Comparison of ENCODE assay signal across 8 cellular contexts in the genomic region with DNA sequence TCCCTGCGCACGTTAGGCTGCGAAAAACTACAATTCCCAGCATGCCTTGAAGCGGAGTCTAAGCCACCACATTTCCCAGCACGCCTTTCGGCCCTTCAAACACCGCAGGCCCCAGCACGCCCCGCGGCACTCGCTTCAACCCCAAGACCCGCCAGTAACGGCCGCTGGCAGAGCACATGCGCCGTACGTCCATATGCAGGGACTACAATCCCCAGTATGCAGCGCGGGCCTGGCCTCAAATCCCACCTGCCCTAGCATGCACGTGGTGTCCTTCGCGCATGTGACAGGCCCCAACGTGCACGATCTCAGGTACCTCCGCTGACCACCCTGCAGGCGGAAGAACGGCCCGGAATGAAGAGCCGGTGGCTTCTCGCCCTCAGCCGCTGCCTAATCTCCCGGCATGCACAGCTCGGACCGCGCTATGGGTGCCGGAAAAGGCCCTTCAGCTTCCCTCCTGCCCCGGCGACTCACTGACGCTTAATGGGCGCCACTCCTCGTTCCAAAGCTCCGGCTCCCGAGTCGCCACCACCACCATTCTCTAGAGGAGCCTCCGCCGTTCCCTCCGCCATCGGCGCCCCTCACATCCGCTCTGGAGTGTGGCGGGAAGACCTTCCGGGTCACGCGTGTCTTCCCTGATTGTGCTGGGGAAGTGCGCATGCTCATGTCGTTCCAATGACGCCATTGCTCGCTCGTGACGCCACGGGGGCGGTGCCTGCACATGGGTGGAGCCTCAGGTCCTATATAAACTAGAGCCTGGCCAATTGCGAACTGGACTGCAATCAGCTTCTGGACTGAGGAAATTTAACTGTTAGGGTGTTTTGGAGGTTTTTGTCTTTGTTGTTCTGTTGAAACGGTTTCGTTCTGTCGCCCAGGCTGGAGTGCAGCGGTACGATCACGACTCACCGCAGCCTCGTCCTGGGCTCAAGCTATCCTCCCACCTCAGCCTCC. TPM values are rescaled to one million over a fixed set of nuclear protein-coding genes. Genes with fewer than 3 reads are reported as not detected.
DNase-seq lines count a peak whose midpoint lies in the region; ATAC-seq and TF ChIP-seq lines count a peak whose summit lies in the region.

TSS of gene DUS3L (minus strand) at position 591 of the 948 bp plus-strand sequence. CDS start at position 569, 22 bp downstream.

- H3K36me3 ChIP-seq in GM06990 (ENCODE audit: control insufficient read depth, insufficient read depth, low read length), result peaks cover 28% of the 10 kb centered on the region
- H3K36me3 ChIP-seq in suprapubic skin, result peaks cover 37% of the 10 kb centered on the region

- peaks cover 15% of the 10 kb centered on the region for H3K36me3 Mint-ChIP-seq in activated naive CD4-positive, alpha-beta T cell treated with anti-CD3 and anti-CD28 coated beads, Interleukin-2, amount 50 U/mL, for 24 hours

- H3K4me1 ChIP-seq in suprapubic skin, result peaks cover 23% of the 10 kb centered on the region

- H3K27ac Mint-ChIP-seq in activated naive CD4-positive, alpha-beta T cell treated with anti-CD3 and anti-CD28 coated beads, Interleukin-2, amount 50 U/mL, for 24 hours, result peak within 1 kb of the TSS; percentile 100

- no peak for TF ChIP-seq EP300 in suprapubic skin (IDR thresholded peaks at IDR 0.05)

- H3K9me3 Mint-ChIP-seq in activated naive CD4-positive, alpha-beta T cell treated with anti-CD3 and anti-CD28 coated beads, Interleukin-2, amount 50 U/mL, for 24 hours, result no peaks in the 10 kb centered on the region

- WGBS in suprapubic skin, result 21% methylated on average over 41 of the region's 71 CpGs

- peak within 1 kb of the TSS; percentile 99 for H3K27ac ChIP-seq in suprapubic skin

- H3K9me3 ChIP-seq in suprapubic skin, result no peaks in the 10 kb centered on the region

- peak within 1 kb of the TSS; percentile 97 for H3K4me3 Mint-ChIP-seq in activated naive CD4-positive, alpha-beta T cell treated with anti-CD3 and anti-CD28 coated beads, Interleukin-2, amount 50 U/mL, for 24 hours

- H3K27me3 Mint-ChIP-seq in activated naive CD4-positive, alpha-beta T cell treated with anti-CD3 and anti-CD28 coated beads, Interleukin-2, amount 50 U/mL, for 24 hours, result no peaks in the 10 kb centered on the region

- ATAC-seq in HG02588 (IDR thresholded peaks at IDR 0.05; ENCODE audit: unreplicated experiment) (peak; percentile 82), SK-N-SH treated with all-trans-retinoic acid at 6 μM for 48 hours (peak; percentile 97)

- peaks cover 11% of the 10 kb centered on the region for H3K4me1 Mint-ChIP-seq in activated naive CD4-positive, alpha-beta T cell treated with anti-CD3 and anti-CD28 coated beads, Interleukin-2, amount 50 U/mL, for 24 hours

- H3K27me3 ChIP-seq in GM06990 (replicated peaks; ENCODE audit: control insufficient read depth, insufficient read depth, low read length) (no peaks in the 10 kb centered on the region), suprapubic skin (no peaks in the 10 kb centered on the region)

- TF ChIP-seq POLR2A in suprapubic skin (IDR thresholded peaks at IDR 0.05), result peak; percentile 50 to 83

- TF ChIP-seq CTCF in GM06990 (IDR thresholded peaks at IDR 0.05; ENCODE audit: insufficient read depth, low read length, poor library complexity, severe bottlenecking) (no peak), suprapubic skin (IDR thresholded peaks at IDR 0.05) (no peak)

- H3K4me3 ChIP-seq in GM06990 (replicated peaks; ENCODE audit: low read depth, low read length) (peak within 1 kb of the TSS; percentile 70), suprapubic skin (peak within 1 kb of the TSS; percentile 95)

- DNase-seq in GM06990 (ENCODE audit: extremely low read depth, insufficient read length) (peak; percentile 95), NCI-H1092 (lab: John Stamatoyannopoulos, UW) (peak; percentile 98), globus pallidus (ENCODE audit: low spot score) (peak; percentile 98), nucleus accumbens (lab: John Stamatoyannopoulos, UW) (peak; percentile 56 to 98 (median 93)), suprapubic skin (ENCODE audit: low spot score in 2 of 2) (peak; percentile 98)

TF ChIP-seq in SK-N-SH treated with all-trans-retinoic acid at 6 μM for 48 hours, 23 proteins besides CTCF, POLR2A, EP300 and RAD21:
- TF ChIP-seq, protein P1, sequence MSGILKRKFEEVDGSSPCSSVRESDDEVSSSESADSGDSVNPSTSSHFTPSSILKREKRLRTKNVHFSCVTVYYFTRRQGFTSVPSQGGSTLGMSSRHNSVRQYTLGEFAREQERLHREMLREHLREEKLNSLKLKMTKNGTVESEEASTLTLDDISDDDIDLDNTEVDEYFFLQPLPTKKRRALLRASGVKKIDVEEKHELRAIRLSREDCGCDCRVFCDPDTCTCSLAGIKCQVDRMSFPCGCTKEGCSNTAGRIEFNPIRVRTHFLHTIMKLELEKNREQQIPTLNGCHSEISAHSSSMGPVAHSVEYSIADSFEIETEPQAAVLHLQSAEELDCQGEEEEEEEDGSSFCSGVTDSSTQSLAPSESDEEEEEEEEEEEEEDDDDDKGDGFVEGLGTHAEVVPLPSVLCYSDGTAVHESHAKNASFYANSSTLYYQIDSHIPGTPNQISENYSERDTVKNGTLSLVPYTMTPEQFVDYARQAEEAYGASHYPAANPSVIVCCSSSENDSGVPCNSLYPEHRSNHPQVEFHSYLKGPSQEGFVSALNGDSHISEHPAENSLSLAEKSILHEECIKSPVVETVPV (CRISPR knock-in tag; IDR thresholded peaks at IDR 0.05), result no peak
- TF ChIP-seq TOX (CRISPR knock-in tag; IDR thresholded peaks at IDR 0.05; ENCODE audit: borderline replicate concordance) (no peak), ZNF565 (CRISPR knock-in tag; conservative IDR thresholded peaks at IDR 0.05; ENCODE audit: low read depth) (no peak), GLIS3 (CRISPR knock-in tag; IDR thresholded peaks at IDR 0.05) (0 out of 2 replicates have a peak, but pooled peaks have one; percentile 54), CSDC2 (CRISPR knock-in tag; IDR thresholded peaks at IDR 0.05) (no peak), ZNF70 (CRISPR knock-in tag; IDR thresholded peaks at IDR 0.05) (no peak), ARNTL (CRISPR knock-in tag; IDR thresholded peaks at IDR 0.05; ENCODE audit: borderline replicate concordance, low read depth) (no peak), ZFP3 (CRISPR knock-in tag; IDR thresholded peaks at IDR 0.05) (no peak), ZNF8 (CRISPR knock-in tag; IDR thresholded peaks at IDR 0.05) (peak; percentile 39; the same call in 1 of the 2 replicates)
- TF ChIP-seq, protein P2, sequence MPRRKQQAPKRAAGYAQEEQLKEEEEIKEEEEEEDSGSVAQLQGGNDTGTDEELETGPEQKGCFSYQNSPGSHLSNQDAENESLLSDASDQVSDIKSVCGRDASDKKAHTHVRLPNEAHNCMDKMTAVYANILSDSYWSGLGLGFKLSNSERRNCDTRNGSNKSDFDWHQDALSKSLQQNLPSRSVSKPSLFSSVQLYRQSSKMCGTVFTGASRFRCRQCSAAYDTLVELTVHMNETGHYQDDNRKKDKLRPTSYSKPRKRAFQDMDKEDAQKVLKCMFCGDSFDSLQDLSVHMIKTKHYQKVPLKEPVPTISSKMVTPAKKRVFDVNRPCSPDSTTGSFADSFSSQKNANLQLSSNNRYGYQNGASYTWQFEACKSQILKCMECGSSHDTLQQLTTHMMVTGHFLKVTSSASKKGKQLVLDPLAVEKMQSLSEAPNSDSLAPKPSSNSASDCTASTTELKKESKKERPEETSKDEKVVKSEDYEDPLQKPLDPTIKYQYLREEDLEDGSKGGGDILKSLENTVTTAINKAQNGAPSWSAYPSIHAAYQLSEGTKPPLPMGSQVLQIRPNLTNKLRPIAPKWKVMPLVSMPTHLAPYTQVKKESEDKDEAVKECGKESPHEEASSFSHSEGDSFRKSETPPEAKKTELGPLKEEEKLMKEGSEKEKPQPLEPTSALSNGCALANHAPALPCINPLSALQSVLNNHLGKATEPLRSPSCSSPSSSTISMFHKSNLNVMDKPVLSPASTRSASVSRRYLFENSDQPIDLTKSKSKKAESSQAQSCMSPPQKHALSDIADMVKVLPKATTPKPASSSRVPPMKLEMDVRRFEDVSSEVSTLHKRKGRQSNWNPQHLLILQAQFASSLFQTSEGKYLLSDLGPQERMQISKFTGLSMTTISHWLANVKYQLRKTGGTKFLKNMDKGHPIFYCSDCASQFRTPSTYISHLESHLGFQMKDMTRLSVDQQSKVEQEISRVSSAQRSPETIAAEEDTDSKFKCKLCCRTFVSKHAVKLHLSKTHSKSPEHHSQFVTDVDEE (CRISPR knock-in tag; IDR thresholded peaks at IDR 0.05), result peak; percentile 36; the same call in 1 of the 2 replicates

RNA-seq across cellular contexts. Expression of gene DUS3L, which starts in this region (rescaled TPM):
- total RNA-seq in suprapubic skin, result 10 to 100 TPM; 28.8 to 58.5 (median 43.8) TPM

Comparison
In these comparisons a context has a peak if more than half of its experiments do, and no peak if none do; other contexts are left out.
1. Peak in every context shown above with its lines: DNase-seq, ATAC-seq, H3K4me3 ChIP-seq and H3K27ac ChIP-seq.